ENCODE assay signal across 9 cellular contexts in genomic region chr22:21754523-21755128, GRCh38. TPM values are rescaled to one million over a fixed set of nuclear protein-coding genes. Genes with fewer than 3 reads are reported as not detected.
DNase-seq lines count a peak whose midpoint lies in the region; ATAC-seq and TF ChIP-seq lines count a peak whose summit lies in the region.
"Had no signal": no experiment of that assay in that cellular context is flagged by ENCODE, and none has a peak within 500 bp of the region (broad histone marks: within the 10 kb centered on the region; RNA-seq: fewer than 3 reads in every experiment).

No MANE protein-coding gene starts in this region.

- intact Hi-C loops in upper lobe of right lung (cut with DNase I) = no loop called here

- H3K36me3 ChIP-seq in brain microvascular endothelial cell (replicated peaks) = peaks cover 8% of the 10 kb centered on the region
- peaks cover 10% of the 10 kb centered on the region for H3K36me3 ChIP-seq in upper lobe of right lung

- TF ChIP-seq CTCF in brain microvascular endothelial cell (IDR thresholded peaks at IDR 0.05; ENCODE audit: low read depth, low read length, missing control alignments) = no peak
- no peak for TF ChIP-seq CTCF in upper lobe of right lung (IDR thresholded peaks at IDR 0.05)

- no peaks in the 10 kb centered on the region for H3K9me3 ChIP-seq in upper lobe of right lung
- H3K9me3 ChIP-seq: SJSA1 had no signal

- H3K27me3 ChIP-seq in brain microvascular endothelial cell (replicated peaks) (peaks cover 2% of the 10 kb centered on the region), upper lobe of right lung (no peaks in the 10 kb centered on the region)
- H3K27me3 ChIP-seq: SJSA1 had no signal

- H3K4me3 ChIP-seq in brain microvascular endothelial cell (ENCODE audit: low read depth, low read length) (no peak overlapping the region), upper lobe of right lung (no peak overlapping the region)
- H3K4me3 ChIP-seq: SJSA1 had no signal

- DNase-seq in SKM-1 treated with dmso at 0.1 percent for 144 hours (lab: John Stamatoyannopoulos, UW; ENCODE audit: unreplicated experiment) (peak; percentile 10), SKM-1 (lab: John Stamatoyannopoulos, UW; ENCODE audit: unreplicated experiment) (no peak), brain microvascular endothelial cell (peak; percentile 22), left lobe of liver (ENCODE audit: low spot score) (no peak), upper lobe of right lung (no peak)

- H3K27ac ChIP-seq in brain microvascular endothelial cell (peak overlapping the region; percentile 90), upper lobe of right lung (no peak overlapping the region)
- H3K27ac ChIP-seq: SJSA1 had no signal

- ATAC-seq in left lobe of liver = peak; percentile 42
- ATAC-seq in upper lobe of right lung = peak; percentile 63
- ATAC-seq in GM18858 (IDR thresholded peaks at IDR 0.05; ENCODE audit: unreplicated experiment) = no peak
- ATAC-seq in HG02884 (IDR thresholded peaks at IDR 0.05; ENCODE audit: unreplicated experiment) = no peak
- no peak for ATAC-seq in HG03095 (IDR thresholded peaks at IDR 0.05; ENCODE audit: unreplicated experiment)

- H3K4me1 ChIP-seq in upper lobe of right lung = peaks cover 9% of the 10 kb centered on the region
- H3K4me1 ChIP-seq: SJSA1 had no signal

- in situ Hi-C loops in brain microvascular endothelial cell (cut with HindIII; ENCODE audit: low pct_ligation_motif_present, low sequenced_read_pairs) = no loop called here

RNA-seq across cellular contexts. Expression of gene YPEL1, which starts 19.0 kb away (rescaled TPM):
- total RNA-seq in left lobe of liver (2.4 TPM), upper lobe of right lung (6.7 TPM)

Comparison
In these comparisons a context has a peak if more than half of its experiments do, and no peak if none do; other contexts are left out.
1. DNase-seq: peak in SKM-1 treated with dmso at 0.1 percent for 144 hours (single experiment) and brain microvascular endothelial cell (single experiment); none in SKM-1 (single experiment), left lobe of liver (single experiment) and upper lobe of right lung (single experiment).
2. ATAC-seq: peak in left lobe of liver (single experiment) and upper lobe of right lung (single experiment); none in GM18858 (single experiment), HG02884 (single experiment) and HG03095 (single experiment).